ENCODE assay signal across 8 cellular contexts in genomic region chr7:138161600-138162081, GRCh38.
DNase-seq lines count a peak whose midpoint lies in the region; TF ChIP-seq lines count a peak whose summit lies in the region.

No MANE protein-coding gene starts in this region.

- DNase-seq in GM10266 (ENCODE audit: extremely low spot score): peak; percentile 88
- peak; percentile 97 for DNase-seq in HEK293T (ENCODE audit: extremely low spot score)
- peak; percentile 91 for DNase-seq in M059J (ENCODE audit: low read depth)
- DNase-seq in RPMI8226: peak; percentile 94
- DNase-seq in activated T-helper 1 cell treated with Interleukin-2 at 50 U/mL for 16 hours (ENCODE audit: low read depth): peak; percentile 44
- peak; percentile 82 for DNase-seq in fibroblast of the aortic adventitia (ENCODE audit: low read depth)
- peak; percentile 93 for DNase-seq in osteoblast (ENCODE audit: insufficient read length, low spot score, missing footprints)
- peak; percentile 82 for DNase-seq in transverse colon

- no peak for TF ChIP-seq POLR2A in transverse colon (IDR thresholded peaks at IDR 0.05)

- WGBS in transverse colon (ENCODE audit: low coverage in 1 of 2), 2 donors: 9 to 20% methylated on average over 1 to 4 of the region's 4 CpGs

- no peak for TF ChIP-seq EP300 in transverse colon (IDR thresholded peaks at IDR 0.05; ENCODE audit: low read depth)

- H3K9me3 ChIP-seq in osteoblast (ENCODE audit: low read depth, low read length): peaks cover 2% of the 10 kb centered on the region
- H3K9me3 ChIP-seq in transverse colon: peaks cover 14 to 15% of the 10 kb centered on the region in 2 donors

- H3K4me3 ChIP-seq in fibroblast of the aortic adventitia (ENCODE audit: low read depth, low read length) (no peak overlapping the region), osteoblast (ENCODE audit: insufficient read depth, low read length) (no peak overlapping the region), transverse colon (no peak overlapping the region)

- no peaks in the 10 kb centered on the region for H3K4me1 ChIP-seq in osteoblast (ENCODE audit: insufficient read depth, low read length)
- H3K4me1 ChIP-seq in transverse colon: no peaks in the 10 kb centered on the region

- no peaks in the 10 kb centered on the region for H4K20me1 ChIP-seq in osteoblast (ENCODE audit: insufficient read depth, low read length)

- CTCF ChIA-PET in HEK293T (lab: Yijun Ruan, JAX): interaction anchor here (0.6 to 1.1 kb wide), 7 partner anchors 12 to 577 kb away, joined by 3 to 21 read pairs (median 3); no protein-coding TSS in a partner anchor

- TF ChIP-seq CTCF in GM10266 (IDR thresholded peaks at IDR 0.05; ENCODE audit: control insufficient read depth, insufficient read depth, low read depth, missing control alignments) (peak; percentile 78), fibroblast of the aortic adventitia (IDR thresholded peaks at IDR 0.05; ENCODE audit: insufficient read depth, low read length) (peak; percentile 66), osteoblast (IDR thresholded peaks at IDR 0.05; ENCODE audit: extremely low read depth, low read depth, low read length) (peak; percentile 77), transverse colon (IDR thresholded peaks at IDR 0.05) (peak; percentile 35 to 80 (median 54))

- peak overlapping the region; percentile 49 for H3K4me2 ChIP-seq in osteoblast (ENCODE audit: insufficient read depth, low read length)

- H3K79me2 ChIP-seq in osteoblast (ENCODE audit: insufficient read depth, low read length): no peaks in the 10 kb centered on the region

- H3K36me3 ChIP-seq in osteoblast (ENCODE audit: insufficient read depth, low read length) (no peaks in the 10 kb centered on the region), transverse colon (no peaks in the 10 kb centered on the region)

- POLR2A ChIA-PET in HEK293T (lab: Yijun Ruan, JAX): interaction anchor here (1.0 kb wide), 2 partner anchors 12 to 577 kb away, joined by 3 read pairs; no protein-coding TSS in a partner anchor

- intact Hi-C loops in transverse colon (cut with DNase I; ENCODE audit: low total_unique reads): no loop called here

- H3K27me3 ChIP-seq in osteoblast (ENCODE audit: insufficient read depth, low read length) (no peaks in the 10 kb centered on the region), transverse colon (no peaks in the 10 kb centered on the region)

- H3K27ac ChIP-seq in osteoblast (ENCODE audit: low read depth, low read length) (no peak overlapping the region), transverse colon (no peak overlapping the region)

- H2AFZ ChIP-seq in osteoblast (ENCODE audit: low read length): peak overlapping the region; percentile 76

- in situ Hi-C loops in transverse colon (cut with MboI; ENCODE audit: low pct_ligation_motif_present in 1 of 4, low pct_unique_long_range_greater_than_20kb in 1 of 4, low sequenced_read_pairs in 3 of 4): loop anchor here (10.0 kb wide), 1 partner anchor 573 kb away; no protein-coding TSS in a partner anchor

TF ChIP-seq in HEK293T, 16 proteins besides CTCF, POLR2A, EP300 and RAD21:
- no peak for TF ChIP-seq LEF1 (IDR thresholded peaks at IDR 0.05; ENCODE audit: borderline replicate concordance)
- TF ChIP-seq NFRKB (IDR thresholded peaks at IDR 0.05): no peak
- no peak for TF ChIP-seq FOXK2 (IDR thresholded peaks at IDR 0.05)
- no peak for TF ChIP-seq BHLHE40 (IDR thresholded peaks at IDR 0.05; ENCODE audit: borderline replicate concordance)
- no peak for TF ChIP-seq ARNT (IDR thresholded peaks at IDR 0.05)
- TF ChIP-seq ELF4 (IDR thresholded peaks at IDR 0.05): no peak
- TF ChIP-seq SP1 (IDR thresholded peaks at IDR 0.05): no peak
- TF ChIP-seq FOXA1 (IDR thresholded peaks at IDR 0.05): no peak
- no peak for TF ChIP-seq CTBP1 (IDR thresholded peaks at IDR 0.05; ENCODE audit: borderline replicate concordance)

Comparison
In these comparisons a context has a peak if more than half of its experiments do, and no peak if none do; other contexts are left out.
1. DNase-seq: peak in every context shown above with its lines; median percentile 97 in HEK293T; 94 in RPMI8226; 93 in osteoblast; 91 in M059J; 88 in GM10266; 82 in fibroblast of the aortic adventitia; 82 in transverse colon; 44 in activated T-helper 1 cell treated with Interleukin-2 at 50 U/mL for 16 hours.